In the genomic region with DNA sequence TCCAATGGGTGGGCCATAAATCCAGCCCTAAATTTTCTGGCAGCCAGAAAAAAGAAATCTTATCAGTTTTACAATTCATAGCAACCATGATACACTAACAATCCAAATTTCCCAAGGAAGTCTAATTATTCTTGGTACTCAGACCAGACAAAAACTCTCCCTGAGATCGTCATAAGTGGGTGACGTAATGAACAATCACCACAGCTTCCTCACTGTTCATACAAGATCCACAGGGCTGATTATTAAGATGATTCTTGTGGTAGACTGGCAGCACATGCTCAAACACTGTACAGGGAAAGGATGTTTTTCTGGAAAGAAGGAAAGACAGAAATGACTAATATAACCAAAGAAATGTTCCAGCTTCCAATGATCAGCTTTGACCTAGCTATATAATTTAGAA, we compare ENCODE assay signal across 2 cellular contexts.
TF ChIP-seq lines count a peak whose summit lies in the region.

No MANE protein-coding gene starts in this region.

TF ChIP-seq in HepG2, 621 proteins besides CTCF, POLR2A, EP300 and RAD21 (continued from another document):
- TF ChIP-seq ATF7 (IDR thresholded peaks at IDR 0.05) (peak; percentile 94), ATF7 (CRISPR knock-in tag; IDR thresholded peaks at IDR 0.05) (no peak), PRPF4 (IDR thresholded peaks at IDR 0.05; ENCODE audit: low read depth, low read length, poor library complexity, severe bottlenecking) (no peak), CEBPG (CRISPR knock-in tag; IDR thresholded peaks at IDR 0.05) (no peak), LCORL (IDR thresholded peaks at IDR 0.05) (no peak), LCORL (CRISPR knock-in tag; IDR thresholded peaks at IDR 0.05) (no peak), GATAD1 (CRISPR knock-in tag; IDR thresholded peaks at IDR 0.05) (no peak), ZIK1 (CRISPR knock-in tag; IDR thresholded peaks at IDR 0.05; ENCODE audit: borderline replicate concordance, low read depth) (no peak), ZNF430 (CRISPR knock-in tag; IDR thresholded peaks at IDR 0.05) (no peak), CREB1 (IDR thresholded peaks at IDR 0.05) (peak; percentile 83), CREB1 (CRISPR knock-in tag; IDR thresholded peaks at IDR 0.05) (no peak), PHF8 (CRISPR knock-in tag; IDR thresholded peaks at IDR 0.05) (no peak), ZNF530 (CRISPR knock-in tag; IDR thresholded peaks at IDR 0.05; ENCODE audit: low read depth) (no peak)
- TF ChIP-seq, protein P1, sequence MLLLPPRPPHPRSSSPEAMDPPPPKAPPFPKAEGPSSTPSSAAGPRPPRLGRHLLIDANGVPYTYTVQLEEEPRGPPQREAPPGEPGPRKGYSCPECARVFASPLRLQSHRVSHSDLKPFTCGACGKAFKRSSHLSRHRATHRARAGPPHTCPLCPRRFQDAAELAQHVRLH (CRISPR knock-in tag; IDR thresholded peaks at IDR 0.05; ENCODE audit: borderline replicate concordance, low read depth), result no peak
- TF ChIP-seq, protein P2, sequence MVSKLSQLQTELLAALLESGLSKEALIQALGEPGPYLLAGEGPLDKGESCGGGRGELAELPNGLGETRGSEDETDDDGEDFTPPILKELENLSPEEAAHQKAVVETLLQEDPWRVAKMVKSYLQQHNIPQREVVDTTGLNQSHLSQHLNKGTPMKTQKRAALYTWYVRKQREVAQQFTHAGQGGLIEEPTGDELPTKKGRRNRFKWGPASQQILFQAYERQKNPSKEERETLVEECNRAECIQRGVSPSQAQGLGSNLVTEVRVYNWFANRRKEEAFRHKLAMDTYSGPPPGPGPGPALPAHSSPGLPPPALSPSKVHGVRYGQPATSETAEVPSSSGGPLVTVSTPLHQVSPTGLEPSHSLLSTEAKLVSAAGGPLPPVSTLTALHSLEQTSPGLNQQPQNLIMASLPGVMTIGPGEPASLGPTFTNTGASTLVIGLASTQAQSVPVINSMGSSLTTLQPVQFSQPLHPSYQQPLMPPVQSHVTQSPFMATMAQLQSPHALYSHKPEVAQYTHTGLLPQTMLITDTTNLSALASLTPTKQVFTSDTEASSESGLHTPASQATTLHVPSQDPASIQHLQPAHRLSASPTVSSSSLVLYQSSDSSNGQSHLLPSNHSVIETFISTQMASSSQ (IDR thresholded peaks at IDR 0.05; ENCODE audit: low read depth), result no peak
- TF ChIP-seq, protein P2 (CRISPR knock-in tag; IDR thresholded peaks at IDR 0.05; ENCODE audit: borderline replicate concordance), result no peak

TF ChIP-seq in endothelial cell of umbilical vein, 7 proteins besides CTCF, POLR2A, EP300 and RAD21 (continued from another document):
- TF ChIP-seq GATA2 (IDR thresholded peaks at IDR 0.05; ENCODE audit: insufficient read depth, insufficient read length, low read depth, low read length), result peak; percentile 20
- TF ChIP-seq JUN (IDR thresholded peaks at IDR 0.05; ENCODE audit: borderline replicate concordance, insufficient read depth, insufficient read length, low read depth), result peak; percentile 16
